Comparison of ENCODE assay signal across 8 cellular contexts in genomic region chr6:105992315-105992961, GRCh38.
DNase-seq lines count a peak whose midpoint lies in the region; ATAC-seq and TF ChIP-seq lines count a peak whose summit lies in the region.

No MANE protein-coding gene starts in this region.

- TF ChIP-seq POLR2A in GM18526 (IDR thresholded peaks at IDR 0.05; ENCODE audit: extremely low read depth, insufficient read length) = peak; percentile 27

- ATAC-seq in HG03045 (IDR thresholded peaks at IDR 0.05; ENCODE audit: unreplicated experiment) = peak; percentile 87

- DNase-seq in A172 (ENCODE audit: low spot score) (peak; percentile 58), NCI-H2107 treated with DMSO at 0.1 percent for 48 hours (lab: John Stamatoyannopoulos, UW; ENCODE audit: unreplicated experiment) (peak; percentile 66), cerebellar cortex (ENCODE audit: low spot score) (peak; percentile 77), kidney tubule cell (ENCODE audit: low spot score) (peak; percentile 78)
- peak; percentile 70 for DNase-seq in activated CD4-positive, CD25-positive, alpha-beta regulatory T cell treated with anti-CD3 and anti-CD28 coated beads, Interleukin-2, amount 50 U/mL, for 16 hours (ENCODE audit: low read depth, low spot score)
- peak; percentile 72 to 80 for DNase-seq in stimulated activated CD4-positive, alpha-beta T cell treated with anti-CD3 and anti-CD28 coated beads, Interleukin-1b, Interleukin-23, amount 100 ng/mL, for 1 hour (ENCODE audit: low read depth in 2 of 2)

Comparison
In these comparisons a context has a peak if more than half of its experiments do, and no peak if none do; other contexts are left out.
1. Peak in every context shown above with its lines: DNase-seq and ATAC-seq.